Comparison of ENCODE assay signal across 15 cellular contexts in genomic region chr4:140906984-140907962, GRCh38.
DNase-seq lines count a peak whose midpoint lies in the region; ATAC-seq and TF ChIP-seq lines count a peak whose summit lies in the region.
"Had no signal": no experiment of that assay in that cellular context is flagged by ENCODE, and none has a peak within 500 bp of the region (broad histone marks: within the 10 kb centered on the region; RNA-seq: fewer than 3 reads in every experiment).

No MANE protein-coding gene starts in this region.

- H3K9me3 ChIP-seq in left ventricle myocardium inferior (replicated peaks) (no peaks in the 10 kb centered on the region), sigmoid colon (no peaks in the 10 kb centered on the region)
- H3K9me3 ChIP-seq: Caco-2 had no signal

- no peak for TF ChIP-seq EP300 in sigmoid colon (IDR thresholded peaks at IDR 0.05)

- H3K27ac ChIP-seq in left ventricle myocardium inferior (replicated peaks) = no peak overlapping the region
- H3K27ac ChIP-seq in sigmoid colon = peak overlapping the region in 3 of 4 donors; percentile 5 to 27 (median 9)
- no peak overlapping the region for H3K27ac ChIP-seq in brain microvascular endothelial cell
- H3K27ac ChIP-seq: 22Rv1 had no signal

- 72 to 86% methylated on average over 3 of the region's 3 CpGs for WGBS in sigmoid colon, 2 donors

- peaks cover 45% of the 10 kb centered on the region for H3K4me1 ChIP-seq in left ventricle myocardium inferior
- H3K4me1 ChIP-seq in sigmoid colon = peaks cover 0 to 35% (median 18%) of the 10 kb centered on the region in 4 donors
- H3K4me1 ChIP-seq: Caco-2 had no signal

- DNase-seq in Right ventricle myocardium superior (no peak), left ventricle myocardium inferior (no peak), fibroblast of the aortic adventitia (ENCODE audit: low read depth) (peak; percentile 3), sigmoid colon (no peak), NCI-H1105 treated with DMSO at 0.1 percent for 48 hours (lab: John Stamatoyannopoulos, UW) (no peak), brain microvascular endothelial cell (no peak)
- DNase-seq: Caco-2; CD8-positive, alpha-beta memory T cell; GOT3; H9 had no signal

- ATAC-seq in Right ventricle myocardium superior (ENCODE audit: poor library complexity) = peak; percentile 59
- peak; percentile 73 for ATAC-seq in SK-N-SH treated with all-trans-retinoic acid at 6 μM for 48 hours
- ATAC-seq in HG03159 (IDR thresholded peaks at IDR 0.05; ENCODE audit: unreplicated experiment) = no peak
- ATAC-seq: GM12878, HepG2 had no signal

- in situ Hi-C loops in brain microvascular endothelial cell (cut with HindIII; ENCODE audit: low pct_ligation_motif_present, low sequenced_read_pairs) = no loop called here

- no peaks in the 10 kb centered on the region for H3K36me3 ChIP-seq in left ventricle myocardium inferior
- H3K36me3 ChIP-seq in sigmoid colon = peaks cover 0 to 14% (median 4%) of the 10 kb centered on the region in 4 donors
- no peaks in the 10 kb centered on the region for H3K36me3 ChIP-seq in brain microvascular endothelial cell (replicated peaks)

- no peak for TF ChIP-seq POLR2A in sigmoid colon (IDR thresholded peaks at IDR 0.05)

- intact Hi-C loops in Right ventricle myocardium superior (cut with DNase I) (no loop called here), left ventricle myocardium inferior (cut with micrococcal nuclease) (no loop called here), sigmoid colon (cut with DNase I) (no loop called here)

- H3K4me3 ChIP-seq in left ventricle myocardium inferior (no peak overlapping the region), fibroblast of the aortic adventitia (ENCODE audit: low read depth, low read length) (no peak overlapping the region), sigmoid colon (no peak overlapping the region), brain microvascular endothelial cell (ENCODE audit: low read depth, low read length) (no peak overlapping the region)
- H3K4me3 ChIP-seq: GM12878 had no signal

- no peak for TF ChIP-seq CTCF in left ventricle myocardium inferior (IDR thresholded peaks at IDR 0.05; ENCODE audit: borderline replicate concordance)
- TF ChIP-seq CTCF in fibroblast of the aortic adventitia (IDR thresholded peaks at IDR 0.05; ENCODE audit: insufficient read depth, low read length) = no peak
- TF ChIP-seq CTCF in sigmoid colon (IDR thresholded peaks at IDR 0.05) = no peak
- no peak for TF ChIP-seq CTCF in brain microvascular endothelial cell (IDR thresholded peaks at IDR 0.05; ENCODE audit: low read depth, low read length, missing control alignments)

- no peaks in the 10 kb centered on the region for H3K27me3 ChIP-seq in left ventricle myocardium inferior (ENCODE audit: low read depth)
- H3K27me3 ChIP-seq in sigmoid colon = no peaks in the 10 kb centered on the region
- H3K27me3 ChIP-seq in brain microvascular endothelial cell (replicated peaks) = no peaks in the 10 kb centered on the region

TF ChIP-seq in SK-N-SH treated with all-trans-retinoic acid at 6 μM for 48 hours, 23 proteins besides CTCF, POLR2A, EP300 and RAD21:
- TF ChIP-seq ESRRG (CRISPR knock-in tag; IDR thresholded peaks at IDR 0.05) = no peak
- 0 out of 2 replicates have a peak, but pooled peaks have one; percentile 54 for TF ChIP-seq ZNF565 (CRISPR knock-in tag; conservative IDR thresholded peaks at IDR 0.05; ENCODE audit: low read depth)
- TF ChIP-seq ISL1 (CRISPR knock-in tag; IDR thresholded peaks at IDR 0.05) = peak; percentile 96
- no peak for TF ChIP-seq ZFP3 (CRISPR knock-in tag; IDR thresholded peaks at IDR 0.05)
- TF ChIP-seq ZFP30 (CRISPR knock-in tag; IDR thresholded peaks at IDR 0.05) = no peak

Comparison
In these comparisons a context has a peak if more than half of its experiments do, and no peak if none do; other contexts are left out.
1. H3K27ac ChIP-seq: peak in sigmoid colon (3 of 4); none in left ventricle myocardium inferior (single experiment) and brain microvascular endothelial cell (single experiment).